ENCODE assay signal across 14 cellular contexts in genomic region chr9:34896112-34896511, GRCh38.
DNase-seq lines count a peak whose midpoint lies in the region; ATAC-seq, FAIRE-seq and TF ChIP-seq lines count a peak whose summit lies in the region.
"Had no signal": no experiment of that assay in that cellular context is flagged by ENCODE, and none has a peak within 500 bp of the region (broad histone marks: within the 10 kb centered on the region; RNA-seq: fewer than 3 reads in every experiment).

No MANE protein-coding gene starts in this region.

- H3K9me3 ChIP-seq in breast epithelium, result no peaks in the 10 kb centered on the region

- H3K4me1 ChIP-seq in breast epithelium, result no peaks in the 10 kb centered on the region

- H3K36me3 Mint-ChIP-seq in MCF 10A (ENCODE audit: insufficient read depth, unreplicated experiment), result no peaks in the 10 kb centered on the region
- H3K36me3 Mint-ChIP-seq: natural killer cell treated with Interleukin-12 subunit alpha and Interleukin-12 subunit beta and Interleukin-15 and Interleukin-18, amount 100 ng/mL, for 72 hours had no signal

- H3K27me3 ChIP-seq in breast epithelium, result peaks cover 0 to 8% of the 10 kb centered on the region in 2 donors

- peak; percentile 4 for DNase-seq in MCF 10A (ENCODE audit: unreplicated experiment)
- DNase-seq in breast epithelium (ENCODE audit: low spot score in 2 of 2), result no peak
- peak; percentile 5 for DNase-seq in MV-4-11 (lab: John Stamatoyannopoulos, UW)
- peak; percentile 7 for DNase-seq in choroid plexus epithelial cell (ENCODE audit: low read depth)
- no peak for DNase-seq in urothelium cell line (ENCODE audit: low spot score)
- no peak for DNase-seq in putamen (ENCODE audit: low spot score)
- DNase-seq: activated B cell treated with CpG ODN at 0.5 μM for 24 hours; activated naive CD4-positive, alpha-beta T cell treated with anti-CD3 and anti-CD28 coated beads for 36 hours; COR-L47; NCI-H1092; stimulated activated CD4-positive, alpha-beta T cell treated with anti-CD3 and anti-CD28 coated beads, Interleukin-1b, Interleukin-23, amount 100 ng/mL, for 48 hours had no signal

- H3K27ac Mint-ChIP-seq in MCF 10A (ENCODE audit: low read depth, unreplicated experiment), result no peak overlapping the region
- H3K27ac Mint-ChIP-seq: activated B cell treated with CpG ODN at 0.5 μM for 24 hours; activated naive CD4-positive, alpha-beta T cell treated with anti-CD3 and anti-CD28 coated beads for 36 hours; natural killer cell treated with Interleukin-12 subunit alpha and Interleukin-12 subunit beta and Interleukin-15 and Interleukin-18, amount 100 ng/mL, for 72 hours had no signal

- no peaks in the 10 kb centered on the region for H3K9me3 Mint-ChIP-seq in MCF 10A (ENCODE audit: unreplicated experiment)
- H3K9me3 Mint-ChIP-seq: activated B cell treated with CpG ODN at 0.5 μM for 24 hours; activated naive CD4-positive, alpha-beta T cell treated with anti-CD3 and anti-CD28 coated beads for 36 hours; natural killer cell treated with Interleukin-12 subunit alpha and Interleukin-12 subunit beta and Interleukin-15 and Interleukin-18, amount 100 ng/mL, for 72 hours had no signal

- no peak overlapping the region for H3K4me3 Mint-ChIP-seq in MCF 10A (ENCODE audit: unreplicated experiment)
- H3K4me3 Mint-ChIP-seq: activated B cell treated with CpG ODN at 0.5 μM for 24 hours; activated naive CD4-positive, alpha-beta T cell treated with anti-CD3 and anti-CD28 coated beads for 36 hours; natural killer cell treated with Interleukin-12 subunit alpha and Interleukin-12 subunit beta and Interleukin-15 and Interleukin-18, amount 100 ng/mL, for 72 hours had no signal

- no TSS peak for BruUV-seq in MCF 10A (replicated peaks; lab: Mats Ljungman, UMichigan)

- H3K4me1 Mint-ChIP-seq in MCF 10A (ENCODE audit: insufficient read depth, unreplicated experiment), result no peaks in the 10 kb centered on the region
- H3K4me1 Mint-ChIP-seq: activated B cell treated with CpG ODN at 0.5 μM for 24 hours had no signal

- no peak overlapping the region for H3K27ac ChIP-seq in breast epithelium

- ATAC-seq in GM18909 (IDR thresholded peaks at IDR 0.05; ENCODE audit: poor library complexity, unreplicated experiment) (no peak), GM21737 (IDR thresholded peaks at IDR 0.05; ENCODE audit: unreplicated experiment) (no peak)

- POLR2A ChIA-PET in MCF 10A (lab: Yijun Ruan, JAX), result no interaction called here

- intact Hi-C loops in MCF 10A (cut with micrococcal nuclease), result loop anchor here (10.0 kb wide), 2 partner anchors 131 to 659 kb away; no protein-coding TSS in a partner anchor
- intact Hi-C loops in breast epithelium (cut with DNase I; ENCODE audit: low total_unique reads), result loop anchor here (5.0 to 10.0 kb wide), 2 partner anchors 69 to 261 kb away; no protein-coding TSS in a partner anchor

- CTCF ChIA-PET in MCF 10A (lab: Yijun Ruan, JAX), result interaction anchor here (0.7 to 4.7 kb wide), 3 partner anchors 12 to 580 kb away, joined by 3 to 76 read pairs (median 4); no protein-coding TSS in a partner anchor

- TF ChIP-seq POLR2A in breast epithelium (IDR thresholded peaks at IDR 0.05), result no peak

- H3K4me3 ChIP-seq in breast epithelium, result no peak overlapping the region
- H3K4me3 ChIP-seq in choroid plexus epithelial cell (ENCODE audit: low read depth, low read length), result no peak overlapping the region

- FAIRE-seq in urothelium cell line (lab: Jason Lieb, UNC), result peak; percentile 23

- peak; percentile 9 for TF ChIP-seq CTCF in MCF 10A (IDR thresholded peaks at IDR 0.05; ENCODE audit: unreplicated experiment)
- no peak for TF ChIP-seq CTCF in breast epithelium (IDR thresholded peaks at IDR 0.05)
- peak; percentile 3 for TF ChIP-seq CTCF in choroid plexus epithelial cell (conservative IDR thresholded peaks at IDR 0.05; ENCODE audit: low read depth, low read length)

- H3K27me3 Mint-ChIP-seq in MCF 10A (ENCODE audit: insufficient read depth, unreplicated experiment), result peaks cover 87% of the 10 kb centered on the region

- no peaks in the 10 kb centered on the region for H3K36me3 ChIP-seq in breast epithelium

Comparison
In these comparisons a context has a peak if more than half of its experiments do, and no peak if none do; other contexts are left out.
1. DNase-seq: peak in MCF 10A (single experiment), MV-4-11 (single experiment) and choroid plexus epithelial cell (single experiment); none in breast epithelium (0 of 2), urothelium cell line (single experiment) and putamen (single experiment).
2. CTCF ChIP-seq: peak in MCF 10A (single experiment) and choroid plexus epithelial cell (single experiment); none in breast epithelium (0 of 3).